1 cellular context compared by ENCODE assay signal in genomic region chr9:69178583-69179011, GRCh38.
A peak's percentile ranks its signal among the peaks of the same experiment; 100 is the strongest.
TF ChIP-seq lines count a peak whose summit lies in the region.

No MANE protein-coding gene starts in this region.

TF ChIP-seq in SK-N-SH, 30 proteins besides CTCF, POLR2A, EP300 and RAD21 (continued from another document):
- TF ChIP-seq USF1 (IDR thresholded peaks at IDR 0.05; ENCODE audit: borderline replicate concordance, low read depth) (no peak), PBX3 (IDR thresholded peaks at IDR 0.05) (peak; percentile 83), NFIC (IDR thresholded peaks at IDR 0.05; ENCODE audit: borderline replicate concordance) (peak; percentile 42; the same call in 1 of the 2 replicates), TEAD4 (IDR thresholded peaks at IDR 0.05; ENCODE audit: borderline replicate concordance, insufficient read depth) (peak; percentile 60), MEF2A (IDR thresholded peaks at IDR 0.05; ENCODE audit: borderline replicate concordance, low read depth) (no peak), MAX (IDR thresholded peaks at IDR 0.05; ENCODE audit: low read depth) (0 out of 2 replicates have a peak, but pooled peaks have one; percentile 18), SIN3A (IDR thresholded peaks at IDR 0.05; ENCODE audit: borderline replicate concordance, low read depth, low read length) (no peak)
